ENCODE assay signal across 7 cellular contexts in genomic region chr12:54390668-54391551, GRCh38. TPM values are rescaled to one million over a fixed set of nuclear protein-coding genes. Genes with fewer than 3 reads are reported as not detected.
DNase-seq lines count a peak whose midpoint lies in the region; ATAC-seq lines count a peak whose summit lies in the region.

No MANE protein-coding gene starts in this region.

- no peak for ATAC-seq in GM19328 (IDR thresholded peaks at IDR 0.05; ENCODE audit: unreplicated experiment)

- no peaks in the 10 kb centered on the region for H3K9me3 ChIP-seq in mesodermal cell (ENCODE audit: control insufficient read depth, low read length)

- peak overlapping the region; percentile 66 for H3K27ac ChIP-seq in mesodermal cell (ENCODE audit: low read depth, low read length, severe bottlenecking)

- peaks cover 44% of the 10 kb centered on the region for H3K4me1 ChIP-seq in mesodermal cell (ENCODE audit: control insufficient read depth, insufficient read depth, low read length, poor library complexity, severe bottlenecking)

- H3K4me3 ChIP-seq in mesodermal cell (ENCODE audit: extremely low read depth, insufficient read depth, low read length, poor library complexity, severe bottlenecking) = peak overlapping the region; percentile 48

- DNase-seq in GM19238 (ENCODE audit: insufficient read length, low spot score) (peak; percentile 85), NCI-H1436 (lab: John Stamatoyannopoulos, UW) (peak; percentile 68)
- DNase-seq in activated CD4-positive, CD25-positive, alpha-beta regulatory T cell (lab: John Stamatoyannopoulos, UW) = peak; percentile 31 to 50 (median 42)
- peak; percentile 62 for DNase-seq in central memory CD4-positive, alpha-beta T cell
- peak; percentile 45 to 57 for DNase-seq in stimulated activated CD8-positive, alpha-beta memory T cell treated with anti-CD3 and anti-CD28 coated beads, Interleukin-7, amount 100 ng/mL, for 48 hours (ENCODE audit: extremely low read depth in 1 of 2, low read depth in 1 of 2)

- 0% methylated on average over 15 to 23 of the region's 51 CpGs for WGBS in mesodermal cell (ENCODE audit: insufficient coverage in 2 of 2), 2 experiments

- H3K36me3 ChIP-seq in mesodermal cell (ENCODE audit: control insufficient read depth, insufficient read depth, low read length) = peaks cover 33% of the 10 kb centered on the region

RNA-seq across cellular contexts. Expression of gene ZNF385A, which starts 6.4 kb away (rescaled TPM):
- polyA plus RNA-seq in mesodermal cell (2013, experiment 1 of 2) = 24.9 TPM
- polyA plus RNA-seq in mesodermal cell (2013, experiment 2 of 2) = 22.0 TPM

RNA-seq across cellular contexts. Expression of gene GPR84, which starts 26.6 kb away (rescaled TPM):
- polyA plus RNA-seq in mesodermal cell (2013, experiment 1 of 2) = 0.26 TPM
- polyA plus RNA-seq in mesodermal cell (2013, experiment 2 of 2) = not detected

RNA-seq across cellular contexts. Expression of gene ITGA5, which starts 28.2 kb away (rescaled TPM):
- polyA plus RNA-seq in mesodermal cell (2013, experiment 1 of 2) = 227 TPM
- 182 TPM for polyA plus RNA-seq in mesodermal cell (2013, experiment 2 of 2)
